ENCODE assay signal across 8 cellular contexts in the genomic region with DNA sequence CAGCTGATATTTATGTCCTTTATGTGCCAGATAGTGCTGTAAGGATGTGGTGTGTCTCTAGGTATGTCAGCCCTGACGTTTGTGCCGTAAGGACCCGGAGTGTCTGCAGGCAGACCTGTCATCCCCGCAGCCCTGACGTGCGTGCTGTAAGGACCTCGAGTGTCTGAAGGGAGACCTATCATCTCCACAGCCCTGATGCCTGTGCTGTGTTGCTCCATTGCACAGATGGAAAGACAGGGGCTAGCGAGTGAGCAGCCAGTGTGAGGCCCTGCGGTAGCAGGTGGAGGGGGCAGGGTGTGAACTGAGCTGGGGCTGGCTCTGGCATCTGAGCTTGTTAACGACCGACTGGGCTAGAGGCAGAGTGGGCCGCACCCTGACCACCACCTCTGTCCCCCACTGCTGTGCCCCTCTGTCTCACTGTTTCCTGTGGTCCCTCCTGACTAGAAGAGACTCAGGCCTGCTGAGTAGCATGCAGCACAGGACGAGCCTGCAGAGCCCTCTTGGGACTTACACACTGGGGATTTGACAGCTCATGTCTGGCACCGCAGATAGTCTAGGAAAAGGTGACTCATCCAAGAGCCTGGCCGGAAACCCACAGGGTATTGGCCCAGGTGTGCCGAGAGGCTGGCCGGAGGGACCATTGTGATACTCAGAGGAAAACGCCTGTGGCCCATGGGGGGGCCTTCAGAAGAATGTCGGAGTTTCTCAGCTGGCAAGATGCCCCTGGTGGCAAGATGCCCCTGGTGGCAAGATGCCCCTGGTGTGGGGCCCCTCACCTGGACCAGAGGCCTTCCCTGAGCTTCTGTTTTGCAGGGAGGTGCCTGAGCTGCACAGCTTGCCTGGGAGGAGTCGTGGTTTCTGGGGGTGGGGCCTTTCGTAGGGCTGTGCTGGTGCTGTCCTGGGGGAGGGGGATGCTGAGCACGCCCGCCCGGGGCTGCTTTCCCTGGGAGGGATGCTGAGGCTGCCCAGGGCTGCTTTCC. TPM values are rescaled to one million over a fixed set of nuclear protein-coding genes. Genes with fewer than 3 reads are reported as not detected.
DNase-seq lines count a peak whose midpoint lies in the region; ATAC-seq, FAIRE-seq and TF ChIP-seq lines count a peak whose summit lies in the region.

No MANE protein-coding gene starts in this region.

- peaks cover 24% of the 10 kb centered on the region for H3K4me1 Mint-ChIP-seq in CD4-positive, alpha-beta T cell (ENCODE audit: low read depth)

- no peaks in the 10 kb centered on the region for H3K9me3 Mint-ChIP-seq in CD4-positive, alpha-beta T cell

- H3K36me3 ChIP-seq in Panc1 (ENCODE audit: control insufficient read depth, insufficient read depth, low read length), result no peaks in the 10 kb centered on the region
- H3K36me3 ChIP-seq in left ventricle myocardium inferior, result no peaks in the 10 kb centered on the region
- H3K36me3 ChIP-seq in kidney (ENCODE audit: control insufficient read depth in 1 of 2, insufficient read depth in 2 of 2, low read length in 2 of 2), result no peaks in the 10 kb centered on the region

- no peak overlapping the region for H3K27ac ChIP-seq in CD4-positive, alpha-beta T cell (ENCODE audit: low read depth, low read length)
- H3K27ac ChIP-seq in Panc1 (ENCODE audit: low read length), result peak overlapping the region; percentile 90
- H3K27ac ChIP-seq in left ventricle myocardium inferior (replicated peaks), result peak overlapping the region; percentile 61
- H3K27ac ChIP-seq in kidney (ENCODE audit: low read depth in 2 of 2, low read length in 2 of 2), result no peak overlapping the region

- H3K9ac ChIP-seq in kidney (ENCODE audit: low read length in 2 of 2), result no peak overlapping the region

- no peaks in the 10 kb centered on the region for H3K36me3 Mint-ChIP-seq in CD4-positive, alpha-beta T cell (ENCODE audit: low read depth)

- H3K27me3 Mint-ChIP-seq in CD4-positive, alpha-beta T cell, result no peaks in the 10 kb centered on the region

- H3K4me3 ChIP-seq in Panc1 (ENCODE audit: low read depth in 2 of 2, low read length in 2 of 2) (peak overlapping the region; percentile 15 to 28; a peak in 3 of 4 replicates), left ventricle myocardium inferior (no peak overlapping the region), kidney (ENCODE audit: low read length in 2 of 2) (no peak overlapping the region)

- H3K4me1 ChIP-seq in Panc1 (ENCODE audit: control insufficient read depth, insufficient read depth, low read length) (peaks cover 59% of the 10 kb centered on the region), left ventricle myocardium inferior (peaks cover 60% of the 10 kb centered on the region), kidney (ENCODE audit: control insufficient read depth in 1 of 2, insufficient read depth in 1 of 2, low read depth in 1 of 2, low read length in 2 of 2) (peaks cover 15 to 32% of the 10 kb centered on the region in 2 donors)

- intact Hi-C loops in CD4-positive, alpha-beta T cell (cut with DNase I, micrococcal nuclease), result no loop called here
- intact Hi-C loops in Panc1 (cut with micrococcal nuclease; ENCODE audit: unreplicated experiment) (no loop called here), left ventricle myocardium inferior (cut with micrococcal nuclease) (no loop called here), kidney (cut with DNase I) (no loop called here)

- DNase-seq in CD4-positive, alpha-beta T cell, result peak in 9 of 10 experiments; percentile 24 to 53 (median 37)
- DNase-seq in Panc1 (ENCODE audit: low read depth, low spot score) (peak; percentile 79), left ventricle myocardium inferior (no peak), kidney (no peak)
- peak; percentile 35 for DNase-seq in activated gamma-delta T cell treated with anti-CD3 and anti-CD28 coated beads, Interleukin-2, amount 50 U/mL, for 16 hours (ENCODE audit: low read depth)
- peak; percentile 78 for DNase-seq in stimulated activated CD4-positive, alpha-beta T cell treated with anti-CD3 and anti-CD28 coated beads, Interleukin-15, amount 100 ng/mL, for 24 hours

- no peak for FAIRE-seq in kidney (lab: Jason Lieb, UNC)

- H3K9me3 ChIP-seq in CD4-positive, alpha-beta T cell (ENCODE audit: control insufficient read depth, low read length), result no peaks in the 10 kb centered on the region
- H3K9me3 ChIP-seq in Panc1 (ENCODE audit: control insufficient read depth, insufficient read depth, low read depth, low read length) (no peaks in the 10 kb centered on the region), left ventricle myocardium inferior (replicated peaks) (no peaks in the 10 kb centered on the region), kidney (ENCODE audit: control insufficient read depth in 1 of 2, low read length in 2 of 2) (no peaks in the 10 kb centered on the region)

- no peak overlapping the region for H3K27ac Mint-ChIP-seq in CD4-positive, alpha-beta T cell

- no TSS peak for BruUV-seq in Panc1 (replicated peaks; lab: Mats Ljungman, UMichigan)

- in situ Hi-C loops in Panc1 (cut with HindIII; ENCODE audit: low pct_unique_long_range_greater_than_20kb, low sequenced_read_pairs), result no loop called here

- POLR2A ChIA-PET in CD4-positive, alpha-beta T cell (lab: Charles Lee), result interaction anchor here (1.0 kb wide), 1 partner anchor 34 kb away, joined by 3 read pairs; a partner anchor contains a TSS
- POLR2A ChIA-PET in Panc1 (lab: Charles Lee), result interaction anchor here (0.6 kb wide), 1 partner anchor 104 kb away, joined by 3 read pairs; no protein-coding TSS in a partner anchor

- H3K4me3 Mint-ChIP-seq in CD4-positive, alpha-beta T cell, result peak overlapping the region; percentile 27

- peak; percentile 77 for ATAC-seq in CD4-positive, alpha-beta T cell (ENCODE audit: poor library complexity)
- ATAC-seq in GM19025 (IDR thresholded peaks at IDR 0.05; ENCODE audit: low read depth, unreplicated experiment) (peak; percentile 70), HG03108 (IDR thresholded peaks at IDR 0.05; ENCODE audit: unreplicated experiment) (peak; percentile 62), Panc1 (peak; percentile 78)

- H3K27me3 ChIP-seq in CD4-positive, alpha-beta T cell (ENCODE audit: control insufficient read depth, insufficient read depth, low read length), result no peaks in the 10 kb centered on the region
- H3K27me3 ChIP-seq in Panc1 (ENCODE audit: control insufficient read depth, insufficient read depth, low read length) (no peaks in the 10 kb centered on the region), left ventricle myocardium inferior (ENCODE audit: low read depth) (no peaks in the 10 kb centered on the region)

- TF ChIP-seq CTCF in CD4-positive, alpha-beta T cell (IDR thresholded peaks at IDR 0.05), result no peak
- TF ChIP-seq CTCF in Panc1 (IDR thresholded peaks at IDR 0.05) (no peak), left ventricle myocardium inferior (IDR thresholded peaks at IDR 0.05; ENCODE audit: borderline replicate concordance) (no peak), kidney (IDR thresholded peaks at IDR 0.05; ENCODE audit: borderline replicate concordance, extremely low read depth, insufficient read depth) (no peak)

- CTCF ChIA-PET in CD4-positive, alpha-beta T cell (lab: Charles Lee), result interaction anchor here (1.3 kb wide), 1 partner anchor 32 kb away, joined by 4 read pairs; no protein-coding TSS in a partner anchor
- CTCF ChIA-PET in Panc1 (lab: Charles Lee), result interaction anchor here (0.6 to 1.2 kb wide), 3 partner anchors 61 to 113 kb away, joined by 3 to 4 read pairs (median 3); no protein-coding TSS in a partner anchor

RNA-seq across cellular contexts. Expression of a gene that starts 34.3 kb away (rescaled TPM):
- total RNA-seq in CD4-positive, alpha-beta T cell, result 10 to 100 TPM; 22.0 to 24.8 TPM
- total RNA-seq in Panc1 (2021; ENCODE audit: unreplicated experiment) (60.0 TPM), left ventricle myocardium inferior (105 TPM), kidney (40.3 TPM)
- polyA plus RNA-seq in Panc1 (2012; ENCODE audit: insufficient read length), result 78.4 TPM
- 20.8 TPM for polyA plus RNA-seq in kidney (ENCODE audit: insufficient read depth, low read depth, low replicate concordance)

Comparison
In these comparisons a context has a peak if more than half of its experiments do, and no peak if none do; other contexts are left out.
1. DNase-seq: peak in CD4-positive, alpha-beta T cell (9 of 10), Panc1 (single experiment), activated gamma-delta T cell treated with anti-CD3 and anti-CD28 coated beads, Interleukin-2, amount 50 U/mL, for 16 hours (single experiment) and stimulated activated CD4-positive, alpha-beta T cell treated with anti-CD3 and anti-CD28 coated beads, Interleukin-15, amount 100 ng/mL, for 24 hours (single experiment); none in left ventricle myocardium inferior (single experiment) and kidney (single experiment).
2. H3K27ac ChIP-seq: peak in Panc1 (single experiment) and left ventricle myocardium inferior (single experiment); none in CD4-positive, alpha-beta T cell (single experiment) and kidney (0 of 2).
3. H3K4me3 ChIP-seq: peak in Panc1 (2 of 2); none in left ventricle myocardium inferior (single experiment) and kidney (0 of 2).
4. Peak in every context shown above with its lines, with median percentiles within 50 percentile points of each other: ATAC-seq.